ENCODE assay signal across 20 cellular contexts in the genomic region with DNA sequence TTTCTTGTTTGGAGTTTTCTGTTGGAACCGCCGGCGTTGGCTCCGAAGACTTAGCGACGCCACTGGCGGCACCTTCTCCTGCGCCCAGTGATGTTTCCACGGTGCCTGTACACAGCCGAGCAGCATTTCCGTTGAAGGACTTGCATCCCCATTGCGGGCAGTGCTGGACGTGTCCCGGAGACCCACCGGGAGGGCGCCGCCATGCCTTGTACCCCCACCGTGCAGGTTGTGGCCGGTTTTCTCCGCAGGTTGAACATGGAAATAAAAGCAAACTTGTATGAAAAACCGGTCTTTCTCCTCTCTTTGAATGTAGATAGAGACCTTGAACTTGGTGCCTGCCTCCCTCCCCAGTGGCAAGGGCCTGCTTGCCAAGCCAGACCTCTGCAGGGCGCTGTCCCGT. TPM values are rescaled to one million over a fixed set of nuclear protein-coding genes. Genes with fewer than 3 reads are reported as not detected.
DNase-seq lines count a peak whose midpoint lies in the region; ATAC-seq, FAIRE-seq and TF ChIP-seq lines count a peak whose summit lies in the region.
"Had no signal": no experiment of that assay in that cellular context is flagged by ENCODE, and none has a peak within 500 bp of the region (broad histone marks: within the 10 kb centered on the region; RNA-seq: fewer than 3 reads in every experiment).

No MANE protein-coding gene starts in this region.

- no peak overlapping the region for H3K27ac ChIP-seq in breast epithelium
- no peak overlapping the region for H3K27ac ChIP-seq in K562 (ENCODE audit: extremely low read depth, low read depth, low read length)
- no peak overlapping the region for H3K27ac ChIP-seq in neural progenitor cell
- H3K27ac ChIP-seq in esophagus muscularis mucosa (replicated peaks in 1 of 4): no peak overlapping the region
- H3K27ac ChIP-seq: BLaER1 had no signal

- CTCF ChIA-PET in MCF 10A (lab: Yijun Ruan, JAX): no interaction called here
- CTCF ChIA-PET in Calu3 (lab: Charles Lee): no interaction called here
- CTCF ChIA-PET in K562 (lab: Yijun Ruan, JAX; ENCODE audit: low intra/inter-chr PET ratio): no interaction called here

- in situ Hi-C loops in K562 (cut with MboI): no loop called here

- H3K36me3 Mint-ChIP-seq in MCF 10A (ENCODE audit: insufficient read depth, unreplicated experiment) (peaks cover 89% of the 10 kb centered on the region), Calu3 (ENCODE audit: insufficient read depth, unreplicated experiment) (peaks cover 85% of the 10 kb centered on the region), neural progenitor cell (peaks cover 36% of the 10 kb centered on the region)

- BruUV-seq in MCF 10A (replicated peaks; lab: Mats Ljungman, UMichigan) (TSS peak; percentile 63), Calu3 (replicated peaks; lab: Mats Ljungman, UMichigan) (TSS peak; percentile 34), K562 (replicated peaks; lab: Mats Ljungman, UMichigan) (no TSS peak)

- TF ChIP-seq CTCF in MCF 10A (IDR thresholded peaks at IDR 0.05; ENCODE audit: unreplicated experiment): no peak
- TF ChIP-seq CTCF in breast epithelium (IDR thresholded peaks at IDR 0.05): no peak
- TF ChIP-seq CTCF in Calu3 (IDR thresholded peaks at IDR 0.05; ENCODE audit: unreplicated experiment): no peak
- TF ChIP-seq CTCF in K562 (IDR thresholded peaks at IDR 0.05 in 2 of 3, conservative IDR thresholded peaks at IDR 0.05 in 1 of 3; ENCODE audit: insufficient read depth in 2 of 3, low read depth in 1 of 3, low read length in 3 of 3): no peak
- TF ChIP-seq CTCF in neural progenitor cell (IDR thresholded peaks at IDR 0.05): no peak
- TF ChIP-seq CTCF in esophagus muscularis mucosa (IDR thresholded peaks at IDR 0.05): no peak

- H3K9ac ChIP-seq in K562 (ENCODE audit: insufficient read depth in 1 of 2, low read depth in 2 of 2, low read length in 2 of 2) (no peak overlapping the region), neural progenitor cell (no peak overlapping the region)
- H3K9ac ChIP-seq: BLaER1, SK-N-SH had no signal

- H3K9me3 Mint-ChIP-seq in MCF 10A (ENCODE audit: unreplicated experiment): no peaks in the 10 kb centered on the region
- peaks cover 3% of the 10 kb centered on the region for H3K9me3 Mint-ChIP-seq in Calu3 (ENCODE audit: low read depth, unreplicated experiment)
- H3K9me3 Mint-ChIP-seq in neural progenitor cell: no peaks in the 10 kb centered on the region
- H3K9me3 Mint-ChIP-seq: CD4-positive, CD25-positive, alpha-beta regulatory T cell had no signal

- POLR2A ChIA-PET in MCF 10A (lab: Yijun Ruan, JAX) (no interaction called here), K562 (lab: Yijun Ruan, JAX) (interaction anchor here (1.1 to 2.1 kb wide), 2 partner anchors 11 to 19 kb away, joined by 5 read pairs; no protein-coding TSS in a partner anchor)

- H3K4me2 ChIP-seq in K562 (ENCODE audit: insufficient read depth, low read length) (no peak overlapping the region), neural progenitor cell (no peak overlapping the region)
- H3K4me2 ChIP-seq: BLaER1, SK-N-SH had no signal

- H3K9me3 ChIP-seq in breast epithelium (no peaks in the 10 kb centered on the region), K562 (replicated peaks; ENCODE audit: control insufficient read depth, insufficient read depth, low read depth, low read length) (no peaks in the 10 kb centered on the region), neural progenitor cell (ENCODE audit: low read depth) (no peaks in the 10 kb centered on the region), esophagus muscularis mucosa (no peaks in the 10 kb centered on the region)
- H3K9me3 ChIP-seq: BLaER1, SK-N-SH had no signal

- WGBS in K562 (ENCODE audit: insufficient coverage, low coverage, missing lambda C conversion rate): 96% methylated on average over 21 of the region's 23 CpGs
- WGBS in esophagus muscularis mucosa: 94% methylated on average over 22 of the region's 23 CpGs

- H4K20me1 ChIP-seq in K562 (replicated peaks; ENCODE audit: control insufficient read depth, insufficient read depth, low read length) (peaks cover 19% of the 10 kb centered on the region), neural progenitor cell (ENCODE audit: low read depth) (peaks cover 4% of the 10 kb centered on the region)

- intact Hi-C loops in MCF 10A (cut with micrococcal nuclease): no loop called here
- intact Hi-C loops in breast epithelium (cut with DNase I; ENCODE audit: low total_unique reads): no loop called here
- intact Hi-C loops in Calu3 (cut with micrococcal nuclease; ENCODE audit: unreplicated experiment): no loop called here
- intact Hi-C loops in K562 (cut with micrococcal nuclease): no loop called here
- intact Hi-C loops in esophagus muscularis mucosa (cut with DNase I): no loop called here
- intact Hi-C loops in head of caudate nucleus (cut with DNase I): no loop called here

- no peak for ATAC-seq in K562

- H3K4me3 Mint-ChIP-seq in MCF 10A (ENCODE audit: unreplicated experiment) (no peak overlapping the region), Calu3 (ENCODE audit: low read depth, unreplicated experiment) (no peak overlapping the region), neural progenitor cell (peak overlapping the region; percentile 5)
- H3K4me3 Mint-ChIP-seq: CD4-positive, CD25-positive, alpha-beta regulatory T cell had no signal

- TF ChIP-seq POLR2A in breast epithelium (IDR thresholded peaks at IDR 0.05) (no peak), K562 (conservative IDR thresholded peaks at IDR 0.05) (no peak), esophagus muscularis mucosa (IDR thresholded peaks at IDR 0.05; ENCODE audit: low read depth) (no peak)

- H2AFZ ChIP-seq in K562 (ENCODE audit: low read depth, low read length) (no peak overlapping the region), neural progenitor cell (replicated peaks) (no peak overlapping the region)

- H3K9me1 ChIP-seq in K562 (ENCODE audit: control insufficient read depth, insufficient read depth, low read length): no peaks in the 10 kb centered on the region

- H3K27ac Mint-ChIP-seq in MCF 10A (ENCODE audit: low read depth, unreplicated experiment) (no peak overlapping the region), Calu3 (ENCODE audit: unreplicated experiment) (no peak overlapping the region), neural progenitor cell (no peak overlapping the region)
- H3K27ac Mint-ChIP-seq: CD4-positive, CD25-positive, alpha-beta regulatory T cell had no signal

- TF ChIP-seq EP300 in K562 (IDR thresholded peaks at IDR 0.05; ENCODE audit: low read length): no peak
- no peak for TF ChIP-seq EP300 in esophagus muscularis mucosa (IDR thresholded peaks at IDR 0.05)

- H3K27me3 Mint-ChIP-seq in MCF 10A (ENCODE audit: insufficient read depth, unreplicated experiment) (no peaks in the 10 kb centered on the region), Calu3 (ENCODE audit: unreplicated experiment) (no peaks in the 10 kb centered on the region), neural progenitor cell (ENCODE audit: insufficient read depth, low read depth) (peaks cover 1% of the 10 kb centered on the region)
- H3K27me3 Mint-ChIP-seq: CD4-positive, CD25-positive, alpha-beta regulatory T cell had no signal

- DNase-seq in MCF 10A (ENCODE audit: unreplicated experiment) (no peak), breast epithelium (ENCODE audit: low spot score in 2 of 2) (no peak), Calu3 (no peak), K562 (ENCODE audit: extremely low read depth in 1 of 4, low spot score in 3 of 4) (no peak), neural progenitor cell (ENCODE audit: low spot score) (no peak), esophagus muscularis mucosa (ENCODE audit: extremely low spot score) (no peak), NCI-H774 (lab: John Stamatoyannopoulos, UW) (no peak), head of caudate nucleus (no peak)
- DNase-seq: CD4-positive, CD25-positive, alpha-beta regulatory T cell; DMS53; KG1; MM.1S; NCI-H2029; NCI-H446 treated with DMSO at 0.1 percent for 48 hours; NCI-H526; SHP77 treated with DMSO at 0.1 percent for 48 hours; SK-N-SH had no signal

- peaks cover 5% of the 10 kb centered on the region for H3K4me1 Mint-ChIP-seq in MCF 10A (ENCODE audit: insufficient read depth, unreplicated experiment)
- no peaks in the 10 kb centered on the region for H3K4me1 Mint-ChIP-seq in Calu3 (ENCODE audit: low read depth, unreplicated experiment)
- H3K4me1 Mint-ChIP-seq in neural progenitor cell: no peaks in the 10 kb centered on the region

- no peak for TF ChIP-seq RAD21 in K562 (CRISPR knock-in tag; conservative IDR thresholded peaks at IDR 0.05 in 1 of 2, IDR thresholded peaks at IDR 0.05 in 1 of 2)

- H3K36me3 ChIP-seq in breast epithelium (peaks cover 14% of the 10 kb centered on the region), K562 (ENCODE audit: control insufficient read depth, insufficient read depth, low read length) (peaks cover 73% of the 10 kb centered on the region), neural progenitor cell (no peaks in the 10 kb centered on the region), esophagus muscularis mucosa (peaks cover 55 to 75% (median 67%) of the 10 kb centered on the region in 4 donors)

- no peak overlapping the region for H3K4me3 ChIP-seq in breast epithelium
- H3K4me3 ChIP-seq in K562: no peak overlapping the region
- H3K4me3 ChIP-seq in neural progenitor cell: no peak overlapping the region
- no peak overlapping the region for H3K4me3 ChIP-seq in esophagus muscularis mucosa
- H3K4me3 ChIP-seq: BLaER1 had no signal

- FAIRE-seq in K562 (lab: Jason Lieb, UNC): no peak
- FAIRE-seq: G401.6, H54 had no signal

- H3K27me3 ChIP-seq in breast epithelium (no peaks in the 10 kb centered on the region), K562 (ENCODE audit: control insufficient read depth in 2 of 2, insufficient read depth in 2 of 2, low read length in 2 of 2) (no peaks in the 10 kb centered on the region), neural progenitor cell (no peaks in the 10 kb centered on the region), esophagus muscularis mucosa (no peaks in the 10 kb centered on the region)
- H3K27me3 ChIP-seq: BLaER1 had no signal

- peaks cover 17% of the 10 kb centered on the region; the same call in 2 of the 3 replicates for H3K79me2 ChIP-seq in K562 (ENCODE audit: control insufficient read depth, insufficient read depth, low read length)
- H3K79me2 ChIP-seq in neural progenitor cell (ENCODE audit: low read depth): peaks cover 8% of the 10 kb centered on the region

- H3K4me1 ChIP-seq in breast epithelium: no peaks in the 10 kb centered on the region
- peaks cover 0 to 30% of the 10 kb centered on the region in 2 experiments; a peak in 2 of 5 replicates for H3K4me1 ChIP-seq in K562 (replicated peaks in 1 of 2; ENCODE audit: control insufficient read depth in 2 of 2, insufficient read depth in 2 of 2, low read length in 2 of 2)
- H3K4me1 ChIP-seq in neural progenitor cell: no peaks in the 10 kb centered on the region
- no peaks in the 10 kb centered on the region for H3K4me1 ChIP-seq in esophagus muscularis mucosa

- H3F3A ChIP-seq in neural progenitor cell (ENCODE audit: low read depth): no peaks in the 10 kb centered on the region

RNA-seq across cellular contexts. Expression of gene CHST12, which starts 22.9 kb away (rescaled TPM):
- 9.8 and 9.9 TPM in 2 replicates for total RNA-seq in MCF 10A (2022)
- total RNA-seq in breast epithelium: 10 to 100 TPM in 1 of 3 donors, 1 to 10 TPM in 2; 6.2 to 15.0 (median 7.2) TPM
- total RNA-seq in Calu3 (2022): 19.9 and 21.2 TPM in 2 replicates
- total RNA-seq in K562 (2011; cell fraction: chromatin; rRNA removed; ENCODE audit: low replicate concordance): 5.2 and 11.8 TPM in 2 replicates
- total RNA-seq in K562 (2011; cell fraction: nucleolus; rRNA removed): 6.2 and 7.2 TPM in 2 replicates
- total RNA-seq in K562 (2011; cell fraction: nucleoplasm; rRNA removed): 5.4 and 5.7 TPM in 2 replicates
- 8.2 and 8.9 TPM in 2 replicates for total RNA-seq in K562 (2014; rRNA removed)
- 0.84 and 1.1 TPM in 2 replicates for total RNA-seq in K562 (2014; rRNA removed; fragmentation: Illumina TruSeq; extraction: Trizol)
- total RNA-seq in K562 (2015; rRNA removed; fragmentation: Illumina TruSeq; extraction: Trizol): 4.0 and 4.2 TPM in 2 replicates
- 17.3 and 19.8 TPM in 2 replicates for total RNA-seq in K562 (2021)
- polyA plus RNA-seq in K562 (2011; rRNA removed): 3.6 and 6.8 TPM in 2 replicates
- 10.4 and 21.4 TPM in 2 replicates for polyA plus RNA-seq in K562 (2011; cell fraction: cytosol; rRNA removed)
- 5.1 and 6.2 TPM in 2 replicates for polyA plus RNA-seq in K562 (2011; cell fraction: nucleus; rRNA removed)
- 10.2 and 24.4 TPM in 2 replicates for polyA plus RNA-seq in K562 (2012)
- 2.1 and 5.7 TPM in 2 replicates for polyA plus RNA-seq in K562 (2014; fragmentation: Illumina TruSeq; extraction: Trizol)
- polyA plus RNA-seq in K562 (2014; fragmentation: Nextera tagmentation; extraction: Ambion mirVana): under 1 TPM; 0.18 to 0.24 TPM
- polyA plus RNA-seq in K562 (2014; rRNA removed): 10.3 and 10.6 TPM in 2 replicates
- polyA minus RNA-seq in K562 (2011; rRNA and poly(A)+ RNA removed): 1.3 and 1.8 TPM in 2 replicates
- 6.8 and 9.4 TPM in 2 replicates for polyA minus RNA-seq in K562 (2011; cell fraction: cytosol; rRNA and poly(A)+ RNA removed)
- polyA minus RNA-seq in K562 (2011; cell fraction: nucleus; rRNA and poly(A)+ RNA removed): 1.6 and 2.2 TPM in 2 replicates
- 0.43 and 7.2 TPM in 2 replicates for total RNA-seq in neural progenitor cell (ENCODE audit: low replicate concordance)
- 10 to 100 TPM in 2 of 4 donors, 1 to 10 TPM in 2; 6.6 to 24.0 (median 14.8) TPM for total RNA-seq in esophagus muscularis mucosa

RNA-seq across cellular contexts. Expression of gene EIF3B, which starts 25.8 kb away (rescaled TPM):
- total RNA-seq in MCF 10A (2022) (258 and 290 TPM in 2 replicates), breast epithelium (100 to 1,000 TPM; 111 to 122 (median 115) TPM), Calu3 (2022) (333 and 347 TPM in 2 replicates), K562 (2014; rRNA removed) (334 and 358 TPM in 2 replicates), K562 (2014; rRNA removed; fragmentation: Illumina TruSeq; extraction: Trizol) (357 and 410 TPM in 2 replicates), K562 (2015; rRNA removed; fragmentation: Illumina TruSeq; extraction: Trizol) (407 and 420 TPM in 2 replicates), K562 (2021) (387 and 416 TPM in 2 replicates), neural progenitor cell (ENCODE audit: low replicate concordance) (146 and 167 TPM in 2 replicates), esophagus muscularis mucosa (100 to 1,000 TPM; 105 to 155 (median 128) TPM)
- total RNA-seq in K562 (2011; cell fraction: chromatin; rRNA removed; ENCODE audit: low replicate concordance): 583 and 880 TPM in 2 replicates
- 353 and 358 TPM in 2 replicates for total RNA-seq in K562 (2011; cell fraction: nucleolus; rRNA removed)
- 465 and 579 TPM in 2 replicates for total RNA-seq in K562 (2011; cell fraction: nucleoplasm; rRNA removed)
- polyA plus RNA-seq in K562 (2011; rRNA removed) (216 and 279 TPM in 2 replicates), K562 (2014; fragmentation: Illumina TruSeq; extraction: Trizol) (494 and 496 TPM in 2 replicates), K562 (2014; fragmentation: Nextera tagmentation; extraction: Ambion mirVana) (10 to 100 TPM; 25.9 to 57.6 TPM), K562 (2014; rRNA removed) (263 and 278 TPM in 2 replicates)
- 139 and 199 TPM in 2 replicates for polyA plus RNA-seq in K562 (2011; cell fraction: cytosol; rRNA removed)
- polyA plus RNA-seq in K562 (2011; cell fraction: nucleus; rRNA removed): 409 and 424 TPM in 2 replicates
- 202 and 329 TPM in 2 replicates for polyA plus RNA-seq in K562 (2012)
- 295 and 299 TPM in 2 replicates for polyA minus RNA-seq in K562 (2011; rRNA and poly(A)+ RNA removed)
- polyA minus RNA-seq in K562 (2011; cell fraction: cytosol; rRNA and poly(A)+ RNA removed): 126 and 190 TPM in 2 replicates
- polyA minus RNA-seq in K562 (2011; cell fraction: nucleus; rRNA and poly(A)+ RNA removed): 97.9 and 165 TPM in 2 replicates
